Comparison of ENCODE assay signal across 1 cellular context in the genomic region with DNA sequence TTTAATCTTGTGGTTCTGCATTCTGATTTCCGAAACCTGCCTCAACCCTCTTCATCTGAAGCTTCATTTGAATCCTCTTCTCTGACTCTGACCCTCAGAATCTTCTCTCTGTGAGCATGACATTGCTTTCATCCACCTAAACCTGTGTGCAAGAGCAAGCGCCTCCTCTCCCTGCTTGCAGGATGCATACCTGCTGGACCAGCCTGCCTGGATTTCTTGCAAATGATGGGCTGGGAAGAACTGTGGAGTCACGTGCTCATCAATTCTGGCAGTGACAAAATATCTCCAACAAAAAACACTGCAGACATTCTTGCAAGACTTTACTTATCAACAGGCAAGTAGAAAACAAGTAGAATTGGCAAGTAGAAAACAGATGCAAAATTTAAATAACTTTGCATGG.
TF ChIP-seq lines count a peak whose summit lies in the region.

No MANE protein-coding gene starts in this region.

TF ChIP-seq in H1, 55 proteins besides CTCF, POLR2A, EP300 and RAD21:
- peak; percentile 56; the same call in 1 of the 2 replicates for TF ChIP-seq SP1 (IDR thresholded peaks at IDR 0.05; ENCODE audit: low read depth, low read length)
- TF ChIP-seq ASH2L (IDR thresholded peaks at IDR 0.05; ENCODE audit: low read length): peak; percentile 49
- no peak for TF ChIP-seq SIN3A (conservative IDR thresholded peaks at IDR 0.05 in 1 of 2, IDR thresholded peaks at IDR 0.05 in 1 of 2; ENCODE audit: low read depth in 1 of 2, low read length in 2 of 2)
- 0 out of 2 replicates have a peak, but pooled peaks have one; percentile 51 for TF ChIP-seq TEAD4 (IDR thresholded peaks at IDR 0.05; ENCODE audit: low read depth, low read length)
- no peak for TF ChIP-seq PHF8 (conservative IDR thresholded peaks at IDR 0.05; ENCODE audit: low read depth, low read length)
- TF ChIP-seq, protein P1, sequence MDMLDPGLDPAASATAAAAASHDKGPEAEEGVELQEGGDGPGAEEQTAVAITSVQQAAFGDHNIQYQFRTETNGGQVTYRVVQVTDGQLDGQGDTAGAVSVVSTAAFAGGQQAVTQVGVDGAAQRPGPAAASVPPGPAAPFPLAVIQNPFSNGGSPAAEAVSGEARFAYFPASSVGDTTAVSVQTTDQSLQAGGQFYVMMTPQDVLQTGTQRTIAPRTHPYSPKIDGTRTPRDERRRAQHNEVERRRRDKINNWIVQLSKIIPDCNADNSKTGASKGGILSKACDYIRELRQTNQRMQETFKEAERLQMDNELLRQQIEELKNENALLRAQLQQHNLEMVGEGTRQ (IDR thresholded peaks at IDR 0.05; ENCODE audit: low read length): peak; percentile 42; the same call in 1 of the 2 replicates
- TF ChIP-seq SP4 (IDR thresholded peaks at IDR 0.05; ENCODE audit: low read length): no peak
- TF ChIP-seq CEBPB (IDR thresholded peaks at IDR 0.05; ENCODE audit: low read depth, low read length): no peak
- TF ChIP-seq, protein P2, sequence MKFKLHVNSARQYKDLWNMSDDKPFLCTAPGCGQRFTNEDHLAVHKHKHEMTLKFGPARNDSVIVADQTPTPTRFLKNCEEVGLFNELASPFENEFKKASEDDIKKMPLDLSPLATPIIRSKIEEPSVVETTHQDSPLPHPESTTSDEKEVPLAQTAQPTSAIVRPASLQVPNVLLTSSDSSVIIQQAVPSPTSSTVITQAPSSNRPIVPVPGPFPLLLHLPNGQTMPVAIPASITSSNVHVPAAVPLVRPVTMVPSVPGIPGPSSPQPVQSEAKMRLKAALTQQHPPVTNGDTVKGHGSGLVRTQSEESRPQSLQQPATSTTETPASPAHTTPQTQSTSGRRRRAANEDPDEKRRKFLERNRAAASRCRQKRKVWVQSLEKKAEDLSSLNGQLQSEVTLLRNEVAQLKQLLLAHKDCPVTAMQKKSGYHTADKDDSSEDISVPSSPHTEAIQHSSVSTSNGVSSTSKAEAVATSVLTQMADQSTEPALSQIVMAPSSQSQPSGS (IDR thresholded peaks at IDR 0.05; ENCODE audit: low read length): no peak
- no peak for TF ChIP-seq JUN (IDR thresholded peaks at IDR 0.05; ENCODE audit: low read depth, low read length)
- TF ChIP-seq MAFK (IDR thresholded peaks at IDR 0.05; ENCODE audit: low read depth, low read length): no peak
- TF ChIP-seq GTF2F1 (IDR thresholded peaks at IDR 0.05; ENCODE audit: borderline replicate concordance, low read depth, low read length): no peak
- TF ChIP-seq POLR2AphosphoS5 (IDR thresholded peaks at IDR 0.05; ENCODE audit: low read depth, low read length): no peak
- TF ChIP-seq SAP30 (IDR thresholded peaks at IDR 0.05; ENCODE audit: insufficient read depth, insufficient replicate concordance, low read length): no peak
TF ChIP-seq in H1: peak in this region for 4.
